Comparison of ENCODE assay signal across 19 cellular contexts in the genomic region with DNA sequence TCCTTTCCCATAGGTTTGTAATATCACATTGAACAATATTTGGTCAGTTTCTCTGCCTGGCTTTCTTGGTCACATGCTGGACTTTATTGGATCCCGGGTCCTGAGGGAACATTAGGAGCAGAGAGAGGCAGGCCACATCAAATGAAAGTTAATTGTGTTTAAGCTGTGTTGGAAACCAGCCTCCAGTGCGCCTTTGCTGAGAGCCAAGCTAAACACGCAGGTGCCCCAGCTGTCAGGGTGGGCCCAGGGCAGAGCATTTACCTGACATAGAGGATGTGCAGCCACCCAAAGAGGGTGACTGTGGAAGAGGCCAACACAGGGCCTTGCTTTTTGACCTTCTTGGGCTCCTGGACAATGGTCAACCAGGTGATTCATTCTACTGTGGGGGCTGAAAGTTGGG.
"Had no signal": no experiment of that assay in that cellular context is flagged by ENCODE, and none has a peak within 500 bp of the region (broad histone marks: within the 10 kb centered on the region; RNA-seq: fewer than 3 reads in every experiment).

No MANE protein-coding gene starts in this region.

- H3K27ac ChIP-seq: RWPE1 had no signal

- DNase-seq: IMR-90; Kasumi-1; KG1; MM.1S; NCI-H1105 treated with DMSO at 0.1 percent for 48 hours; NCI-H1417 treated with DMSO at 0.1 percent for 48 hours; NCI-H146; NCI-H1694 treated with DMSO at 0.1 percent for 48 hours; NCI-H1930; NCI-H2107; NCI-H2227 treated with DMSO at 0.1 percent for 48 hours; NCI-H524; NCI-H526 treated with DMSO at 0.1 percent for 48 hours; NCI-H748 treated with DMSO at 0.1 percent for 48 hours; NK-92 treated with Interleukin-12 subunit alpha and Interleukin-12 subunit beta, amount 100 ng/mL, for 24 hours; PC-3; SHP77; T-helper 1 cell had no signal
